Comparison of ENCODE assay signal across 8 cellular contexts in genomic region chr13:28574617-28575142, GRCh38.
DNase-seq lines count a peak whose midpoint lies in the region; ATAC-seq, FAIRE-seq and TF ChIP-seq lines count a peak whose summit lies in the region.

No MANE protein-coding gene starts in this region.

- H3K4me2 ChIP-seq in K562 (ENCODE audit: insufficient read depth, low read length): peak overlapping the region; percentile 73

- in situ Hi-C loops in K562 (cut with MboI): no loop called here

- peak; percentile 98 for FAIRE-seq in K562 (lab: Jason Lieb, UNC)

- H4K20me1 ChIP-seq in K562 (replicated peaks; ENCODE audit: control insufficient read depth, insufficient read depth, low read length): no peaks in the 10 kb centered on the region

- H3K9ac ChIP-seq in K562 (ENCODE audit: insufficient read depth in 1 of 2, low read depth in 2 of 2, low read length in 2 of 2): peak overlapping the region in 1 of 2 experiments; percentile 56; a peak in 1 of 4 replicates

- POLR2A ChIA-PET in K562 (lab: Yijun Ruan, JAX): interaction anchor here (0.8 kb wide), 1 partner anchor 12 kb away, joined by 3 read pairs; no protein-coding TSS in a partner anchor

- H3K36me3 ChIP-seq in K562 (ENCODE audit: control insufficient read depth, insufficient read depth, low read length) (no peaks in the 10 kb centered on the region), mesodermal cell (ENCODE audit: control insufficient read depth, insufficient read depth, low read length) (no peaks in the 10 kb centered on the region)

- H3K79me2 ChIP-seq in K562 (ENCODE audit: control insufficient read depth, insufficient read depth, low read length): no peaks in the 10 kb centered on the region

- peak overlapping the region; percentile 58 for H2AFZ ChIP-seq in K562 (ENCODE audit: low read depth, low read length)

- CTCF ChIA-PET in K562 (lab: Yijun Ruan, JAX; ENCODE audit: low intra/inter-chr PET ratio): no interaction called here

- DNase-seq in COLO668 (lab: John Stamatoyannopoulos, UW; ENCODE audit: unreplicated experiment) (peak; percentile 74), LNCaP clone FGC (ENCODE audit: low read depth) (peak; percentile 2), K562 (ENCODE audit: extremely low read depth in 1 of 4, low spot score in 3 of 4) (peak; percentile 77 to 91 (median 79)), OCI-M1 (lab: John Stamatoyannopoulos, UW) (no peak), NCI-H128 (lab: John Stamatoyannopoulos, UW; ENCODE audit: unreplicated experiment) (no peak), NCI-H82 (lab: John Stamatoyannopoulos, UW) (no peak)

- no peaks in the 10 kb centered on the region for H3K27me3 ChIP-seq in K562 (ENCODE audit: control insufficient read depth in 2 of 2, insufficient read depth in 2 of 2, low read length in 2 of 2)

- no peaks in the 10 kb centered on the region for H3K9me1 ChIP-seq in K562 (ENCODE audit: control insufficient read depth, insufficient read depth, low read length)

- peaks cover 0 to 24% of the 10 kb centered on the region in 2 experiments; a peak in 3 of 5 replicates for H3K4me1 ChIP-seq in K562 (replicated peaks in 1 of 2; ENCODE audit: control insufficient read depth in 2 of 2, insufficient read depth in 2 of 2, low read length in 2 of 2)
- H3K4me1 ChIP-seq in mesodermal cell (ENCODE audit: control insufficient read depth, insufficient read depth, low read length, poor library complexity, severe bottlenecking): peaks cover 17% of the 10 kb centered on the region

- peak; percentile 95 for TF ChIP-seq EP300 in K562 (IDR thresholded peaks at IDR 0.05; ENCODE audit: low read length)

- 5% methylated on average over 9 of the region's 10 CpGs for WGBS in K562 (ENCODE audit: insufficient coverage, low coverage, missing lambda C conversion rate)
- WGBS in mesodermal cell (ENCODE audit: insufficient coverage in 2 of 2), 2 experiments: 77 to 93% methylated on average over 5 to 8 of the region's 10 CpGs

- intact Hi-C loops in K562 (cut with micrococcal nuclease): loop anchor here (5.0 kb wide), 2 partner anchors 63 to 167 kb away; no protein-coding TSS in a partner anchor

- peak overlapping the region; percentile 81 for H3K27ac ChIP-seq in K562 (ENCODE audit: extremely low read depth, low read depth, low read length)
- H3K27ac ChIP-seq in mesodermal cell (ENCODE audit: low read depth, low read length, severe bottlenecking): peak overlapping the region; percentile 86

- no peak for TF ChIP-seq RAD21 in K562 (CRISPR knock-in tag; conservative IDR thresholded peaks at IDR 0.05 in 1 of 2, IDR thresholded peaks at IDR 0.05 in 1 of 2)

- no peaks in the 10 kb centered on the region for H3K9me3 ChIP-seq in K562 (replicated peaks; ENCODE audit: control insufficient read depth, insufficient read depth, low read depth, low read length)
- H3K9me3 ChIP-seq in mesodermal cell (ENCODE audit: control insufficient read depth, low read length): no peaks in the 10 kb centered on the region

- TF ChIP-seq POLR2A in K562 (conservative IDR thresholded peaks at IDR 0.05): no peak

- BruUV-seq in K562 (replicated peaks; lab: Mats Ljungman, UMichigan): no TSS peak

- no peak for TF ChIP-seq CTCF in LNCaP clone FGC (IDR thresholded peaks at IDR 0.05; ENCODE audit: control insufficient read depth, extremely low read depth, insufficient read depth)
- no peak for TF ChIP-seq CTCF in K562 (IDR thresholded peaks at IDR 0.05 in 2 of 3, conservative IDR thresholded peaks at IDR 0.05 in 1 of 3; ENCODE audit: insufficient read depth in 2 of 3, low read depth in 1 of 3, low read length in 3 of 3)

- peak; percentile 79 for ATAC-seq in K562
- no peak for ATAC-seq in HG03342 (IDR thresholded peaks at IDR 0.05; ENCODE audit: unreplicated experiment)

- no peak overlapping the region for H3K4me3 ChIP-seq in LNCaP clone FGC (ENCODE audit: low read depth, low read length)
- H3K4me3 ChIP-seq in K562: no peak overlapping the region; the same call in 1 of the 2 replicates
- H3K4me3 ChIP-seq in mesodermal cell (ENCODE audit: extremely low read depth, insufficient read depth, low read length, poor library complexity, severe bottlenecking): no peak overlapping the region

TF ChIP-seq in K562, 482 proteins besides CTCF, POLR2A, EP300 and RAD21 (continues in another document):
- peak; percentile 91 for TF ChIP-seq KLF16 (IDR thresholded peaks at IDR 0.05)
- TF ChIP-seq RFX1 (IDR thresholded peaks at IDR 0.05): peak; percentile 19
- peak; percentile 85 to 92 for TF ChIP-seq ARNT (IDR thresholded peaks at IDR 0.05)
- no peak for TF ChIP-seq LARP7 (IDR thresholded peaks at IDR 0.05)
- TF ChIP-seq BCOR (IDR thresholded peaks at IDR 0.05): no peak
- no peak for TF ChIP-seq ZBTB34 (CRISPR knock-in tag; IDR thresholded peaks at IDR 0.05)
- peak; percentile 45 for TF ChIP-seq TFAP4 (CRISPR knock-in tag; IDR thresholded peaks at IDR 0.05; ENCODE audit: borderline replicate concordance)
- TF ChIP-seq ZBTB11 (CRISPR knock-in tag; IDR thresholded peaks at IDR 0.05): peak in 1 of 3 experiments; percentile 70; a peak in 2 of 6 replicates
- peak; percentile 54 to 75 for TF ChIP-seq E2F6 (IDR thresholded peaks at IDR 0.05; ENCODE audit: borderline replicate concordance in 1 of 2, extremely low read depth in 1 of 2, insufficient read depth in 1 of 2, insufficient read length in 1 of 2, low read depth in 1 of 2, low read length in 1 of 2, poor library complexity in 1 of 2, severe bottlenecking in 1 of 2)
- no peak for TF ChIP-seq ZNF79 (CRISPR knock-in tag; IDR thresholded peaks at IDR 0.05; ENCODE audit: low read depth)
- TF ChIP-seq ATF7 (IDR thresholded peaks at IDR 0.05): peak; percentile 71
- peak; percentile 70 for TF ChIP-seq SMAD4 (CRISPR knock-in tag; conservative IDR thresholded peaks at IDR 0.05)
- TF ChIP-seq BHLHE40 (IDR thresholded peaks at IDR 0.05; ENCODE audit: low read length): peak; percentile 31
- TF ChIP-seq NR2C2 (CRISPR knock-in tag; IDR thresholded peaks at IDR 0.05): no peak
- TF ChIP-seq NR2C2 (tag; IDR thresholded peaks at IDR 0.05): peak; percentile 68
- peak; percentile 57; the same call in 1 of the 2 replicates for TF ChIP-seq MAX (CRISPR knock-in tag; IDR thresholded peaks at IDR 0.05)
- TF ChIP-seq RAD51 (IDR thresholded peaks at IDR 0.05; ENCODE audit: borderline replicate concordance, low read depth): no peak
- TF ChIP-seq U2AF1 (optimal IDR thresholded peaks at IDR 0.05; ENCODE audit: low read depth, low read length): no peak
- TF ChIP-seq SMARCC2 (IDR thresholded peaks at IDR 0.05; ENCODE audit: low read depth): peak; percentile 74; the same call in 1 of the 2 replicates
- TF ChIP-seq GABPB2 (CRISPR knock-in tag; conservative IDR thresholded peaks at IDR 0.05): no peak

Comparison
In these comparisons a context has a peak if more than half of its experiments do, and no peak if none do; other contexts are left out.
1. DNase-seq: peak in COLO668 (single experiment), LNCaP clone FGC (single experiment) and K562 (4 of 4); none in OCI-M1 (single experiment), NCI-H128 (single experiment) and NCI-H82 (single experiment).